In genomic region chr4:135123632-135124031, GRCh38 we compare ENCODE assay signal across 21 cellular contexts.
"Had no signal": no experiment of that assay in that cellular context is flagged by ENCODE, and none has a peak within 500 bp of the region (broad histone marks: within the 10 kb centered on the region; RNA-seq: fewer than 3 reads in every experiment).

No MANE protein-coding gene starts in this region.

- DNase-seq: activated B cell treated with CpG ODN at 0.5 μM for 24 hours; activated CD4-positive, alpha-beta T cell treated with anti-CD3 and anti-CD28 coated beads, Interleukin-2, amount 10 ng/mL, durations not matched to agents 24 days and 14 days; activated CD8-positive, alpha-beta T cell treated with anti-CD3 and anti-CD28 coated beads, Interleukin-2, amount 10 ng/mL, durations not matched to agents 7 days and 5 days; activated naive CD4-positive, alpha-beta T cell treated with anti-CD3 and anti-CD28 coated beads for 36 hours; activated T-cell treated with anti-CD3 and anti-CD28 coated beads, Interleukin-2, amount 50 U/mL, for 24 hours; aorta; effector CD8-positive, alpha-beta T cell; mucosa of descending colon; naive thymus-derived CD4-positive, alpha-beta T cell; ovary; right lobe of liver; small intestine; stimulated activated CD4-positive, alpha-beta T cell treated with anti-CD3 and anti-CD28 coated beads, Interleukin-4, amount 100 ng/mL, for 1 hour; stimulated activated naive CD8-positive, alpha-beta T cell treated with anti-CD3 and anti-CD28 coated beads, Interleukin-15, amount 100 ng/mL, for 72 hours; testis; upper lobe of left lung had no signal

- H3K27me3 Mint-ChIP-seq: activated B cell treated with CpG ODN at 0.5 μM for 24 hours; activated CD4-positive, alpha-beta T cell treated with anti-CD3 and anti-CD28 coated beads, Interleukin-2, amount 10 ng/mL, durations not matched to agents 24 days and 14 days; activated T-cell treated with anti-CD3 and anti-CD28 coated beads, Interleukin-2, amount 50 U/mL, for 24 hours; memory B cell; naive thymus-derived CD4-positive, alpha-beta T cell; stimulated activated naive CD8-positive, alpha-beta T cell treated with anti-CD3 and anti-CD28 coated beads, Interleukin-15, amount 100 ng/mL, for 72 hours had no signal

- ATAC-seq: activated CD8-positive, alpha-beta T cell treated with anti-CD3 and anti-CD28 coated beads, Interleukin-2, amount 10 ng/mL, durations not matched to agents 7 days and 5 days; esophagus mucosa; mucosa of descending colon; naive thymus-derived CD4-positive, alpha-beta T cell; right lobe of liver; stimulated activated naive CD8-positive, alpha-beta T cell treated with anti-CD3 and anti-CD28 coated beads, Interleukin-15, amount 100 ng/mL, for 72 hours had no signal

- H3K4me1 Mint-ChIP-seq: activated B cell treated with CpG ODN at 0.5 μM for 24 hours; activated CD4-positive, alpha-beta T cell treated with anti-CD3 and anti-CD28 coated beads, Interleukin-2, amount 10 ng/mL, durations not matched to agents 24 days and 14 days; memory B cell; naive thymus-derived CD4-positive, alpha-beta T cell; neural progenitor cell; stimulated activated naive CD8-positive, alpha-beta T cell treated with anti-CD3 and anti-CD28 coated beads, Interleukin-15, amount 100 ng/mL, for 72 hours had no signal

- H3K9me3 Mint-ChIP-seq: activated CD4-positive, alpha-beta T cell treated with anti-CD3 and anti-CD28 coated beads, Interleukin-2, amount 10 ng/mL, durations not matched to agents 24 days and 14 days; neural progenitor cell had no signal

- H3K36me3 Mint-ChIP-seq: memory B cell; naive thymus-derived CD4-positive, alpha-beta T cell; neural progenitor cell had no signal

- H2AFZ ChIP-seq: neural progenitor cell had no signal

- H3K4me1 ChIP-seq: breast epithelium, neural progenitor cell, right lobe of liver, testis, upper lobe of left lung had no signal

- H3K4me3 ChIP-seq: breast epithelium, mucosa of descending colon, neural progenitor cell, ovary, right lobe of liver, testis, upper lobe of left lung had no signal

- H3K4me2 ChIP-seq: neural progenitor cell had no signal

- H3K9ac ChIP-seq: neural progenitor cell had no signal

- H3K4me3 Mint-ChIP-seq: activated B cell treated with CpG ODN at 0.5 μM for 24 hours; activated CD4-positive, alpha-beta T cell treated with anti-CD3 and anti-CD28 coated beads, Interleukin-2, amount 10 ng/mL, durations not matched to agents 24 days and 14 days; activated CD8-positive, alpha-beta T cell treated with anti-CD3 and anti-CD28 coated beads, Interleukin-2, amount 10 ng/mL, durations not matched to agents 7 days and 5 days; activated naive CD4-positive, alpha-beta T cell treated with anti-CD3 and anti-CD28 coated beads for 36 hours; activated T-cell treated with anti-CD3 and anti-CD28 coated beads, Interleukin-2, amount 50 U/mL, for 24 hours; memory B cell; naive thymus-derived CD4-positive, alpha-beta T cell; neural progenitor cell; stimulated activated naive CD8-positive, alpha-beta T cell treated with anti-CD3 and anti-CD28 coated beads, Interleukin-15, amount 100 ng/mL, for 72 hours had no signal

- H3K27ac ChIP-seq: breast epithelium, neural progenitor cell, ovary, right lobe of liver, testis, upper lobe of left lung had no signal

- H3K27me3 ChIP-seq: breast epithelium, neural progenitor cell, ovary, right lobe of liver, testis, upper lobe of left lung had no signal

- H3K27ac Mint-ChIP-seq: activated B cell treated with CpG ODN at 0.5 μM for 24 hours; activated CD4-positive, alpha-beta T cell treated with anti-CD3 and anti-CD28 coated beads, Interleukin-2, amount 10 ng/mL, durations not matched to agents 24 days and 14 days; activated CD8-positive, alpha-beta T cell treated with anti-CD3 and anti-CD28 coated beads, Interleukin-2, amount 10 ng/mL, durations not matched to agents 7 days and 5 days; activated naive CD4-positive, alpha-beta T cell treated with anti-CD3 and anti-CD28 coated beads for 36 hours; activated T-cell treated with anti-CD3 and anti-CD28 coated beads, Interleukin-2, amount 50 U/mL, for 24 hours; activated T-helper 2 cell treated with anti-CD3 and anti-CD28 coated beads, Interferon-gamma antibody, Interleukin-2, Interleukin-4, amounts not matched to agents 10 μg/mL and 5 μg/mL and 100 μg/mL, durations not matched to agents 14 hours and 24 hours and 36 hours; memory B cell; naive thymus-derived CD4-positive, alpha-beta T cell; neural progenitor cell; stimulated activated naive CD8-positive, alpha-beta T cell treated with anti-CD3 and anti-CD28 coated beads, Interleukin-15, amount 100 ng/mL, for 72 hours had no signal

- H3K9me3 ChIP-seq: breast epithelium, mucosa of descending colon, ovary, right lobe of liver, testis, upper lobe of left lung had no signal
